1 cellular context compared by ENCODE assay signal in the genomic region with DNA sequence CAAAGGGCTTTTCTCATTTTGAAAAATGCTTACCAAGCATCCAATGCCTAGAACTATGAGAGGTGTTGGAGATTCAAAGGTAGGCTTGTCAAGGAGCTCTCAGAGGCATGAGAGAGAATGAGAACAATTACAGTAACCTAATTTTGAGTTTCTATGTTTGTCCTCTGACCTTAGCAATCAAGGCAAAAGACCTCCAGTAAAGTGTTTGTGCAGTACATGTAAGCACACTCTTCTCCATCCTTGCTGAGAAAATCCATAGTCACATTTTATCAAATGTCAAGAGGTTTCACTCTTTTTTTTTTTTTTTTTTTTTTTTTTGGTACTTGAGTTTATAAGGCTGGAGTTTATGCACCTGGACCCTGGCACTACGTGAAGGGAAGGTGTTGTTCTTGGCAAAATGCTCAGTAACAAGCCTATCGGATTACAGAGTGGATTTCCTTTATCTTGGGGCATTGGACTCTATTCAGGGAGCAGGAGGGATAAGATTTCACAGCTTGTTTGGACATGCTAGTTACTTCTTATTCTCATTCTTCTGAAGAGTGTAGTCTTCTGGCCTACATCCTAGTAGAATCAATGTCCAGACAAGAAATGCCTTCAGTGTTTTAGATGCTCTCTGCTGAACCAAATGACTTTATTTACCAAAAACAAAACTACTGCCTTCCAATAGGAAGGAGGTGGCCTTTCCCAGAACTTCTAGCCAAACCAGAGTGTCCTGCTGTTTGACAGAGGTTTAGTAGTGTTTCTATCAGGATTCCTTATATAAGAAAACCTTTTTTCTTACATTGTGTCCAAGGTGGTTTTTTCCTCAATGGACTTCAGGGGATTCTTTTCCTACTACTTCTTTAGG.
TF ChIP-seq lines count a peak whose summit lies in the region.

No MANE protein-coding gene starts in this region.

TF ChIP-seq in GM23338, 12 proteins besides CTCF, POLR2A, EP300 and RAD21 (continued from another document):
- TF ChIP-seq NANOG (IDR thresholded peaks at IDR 0.05; ENCODE audit: borderline replicate concordance) (no peak), ETS1 (IDR thresholded peaks at IDR 0.05) (no peak), ZNF331 (CRISPR knock-in tag; IDR thresholded peaks at IDR 0.05; ENCODE audit: low read depth) (no peak), CREB1 (CRISPR knock-in tag; IDR thresholded peaks at IDR 0.05; ENCODE audit: low read depth) (no peak), EZH2phosphoT487 (IDR thresholded peaks at IDR 0.05; ENCODE audit: unreplicated experiment) (no peak), EZH2 (IDR thresholded peaks at IDR 0.05; ENCODE audit: low read depth, unreplicated experiment) (no peak)
- TF ChIP-seq, protein P1, sequence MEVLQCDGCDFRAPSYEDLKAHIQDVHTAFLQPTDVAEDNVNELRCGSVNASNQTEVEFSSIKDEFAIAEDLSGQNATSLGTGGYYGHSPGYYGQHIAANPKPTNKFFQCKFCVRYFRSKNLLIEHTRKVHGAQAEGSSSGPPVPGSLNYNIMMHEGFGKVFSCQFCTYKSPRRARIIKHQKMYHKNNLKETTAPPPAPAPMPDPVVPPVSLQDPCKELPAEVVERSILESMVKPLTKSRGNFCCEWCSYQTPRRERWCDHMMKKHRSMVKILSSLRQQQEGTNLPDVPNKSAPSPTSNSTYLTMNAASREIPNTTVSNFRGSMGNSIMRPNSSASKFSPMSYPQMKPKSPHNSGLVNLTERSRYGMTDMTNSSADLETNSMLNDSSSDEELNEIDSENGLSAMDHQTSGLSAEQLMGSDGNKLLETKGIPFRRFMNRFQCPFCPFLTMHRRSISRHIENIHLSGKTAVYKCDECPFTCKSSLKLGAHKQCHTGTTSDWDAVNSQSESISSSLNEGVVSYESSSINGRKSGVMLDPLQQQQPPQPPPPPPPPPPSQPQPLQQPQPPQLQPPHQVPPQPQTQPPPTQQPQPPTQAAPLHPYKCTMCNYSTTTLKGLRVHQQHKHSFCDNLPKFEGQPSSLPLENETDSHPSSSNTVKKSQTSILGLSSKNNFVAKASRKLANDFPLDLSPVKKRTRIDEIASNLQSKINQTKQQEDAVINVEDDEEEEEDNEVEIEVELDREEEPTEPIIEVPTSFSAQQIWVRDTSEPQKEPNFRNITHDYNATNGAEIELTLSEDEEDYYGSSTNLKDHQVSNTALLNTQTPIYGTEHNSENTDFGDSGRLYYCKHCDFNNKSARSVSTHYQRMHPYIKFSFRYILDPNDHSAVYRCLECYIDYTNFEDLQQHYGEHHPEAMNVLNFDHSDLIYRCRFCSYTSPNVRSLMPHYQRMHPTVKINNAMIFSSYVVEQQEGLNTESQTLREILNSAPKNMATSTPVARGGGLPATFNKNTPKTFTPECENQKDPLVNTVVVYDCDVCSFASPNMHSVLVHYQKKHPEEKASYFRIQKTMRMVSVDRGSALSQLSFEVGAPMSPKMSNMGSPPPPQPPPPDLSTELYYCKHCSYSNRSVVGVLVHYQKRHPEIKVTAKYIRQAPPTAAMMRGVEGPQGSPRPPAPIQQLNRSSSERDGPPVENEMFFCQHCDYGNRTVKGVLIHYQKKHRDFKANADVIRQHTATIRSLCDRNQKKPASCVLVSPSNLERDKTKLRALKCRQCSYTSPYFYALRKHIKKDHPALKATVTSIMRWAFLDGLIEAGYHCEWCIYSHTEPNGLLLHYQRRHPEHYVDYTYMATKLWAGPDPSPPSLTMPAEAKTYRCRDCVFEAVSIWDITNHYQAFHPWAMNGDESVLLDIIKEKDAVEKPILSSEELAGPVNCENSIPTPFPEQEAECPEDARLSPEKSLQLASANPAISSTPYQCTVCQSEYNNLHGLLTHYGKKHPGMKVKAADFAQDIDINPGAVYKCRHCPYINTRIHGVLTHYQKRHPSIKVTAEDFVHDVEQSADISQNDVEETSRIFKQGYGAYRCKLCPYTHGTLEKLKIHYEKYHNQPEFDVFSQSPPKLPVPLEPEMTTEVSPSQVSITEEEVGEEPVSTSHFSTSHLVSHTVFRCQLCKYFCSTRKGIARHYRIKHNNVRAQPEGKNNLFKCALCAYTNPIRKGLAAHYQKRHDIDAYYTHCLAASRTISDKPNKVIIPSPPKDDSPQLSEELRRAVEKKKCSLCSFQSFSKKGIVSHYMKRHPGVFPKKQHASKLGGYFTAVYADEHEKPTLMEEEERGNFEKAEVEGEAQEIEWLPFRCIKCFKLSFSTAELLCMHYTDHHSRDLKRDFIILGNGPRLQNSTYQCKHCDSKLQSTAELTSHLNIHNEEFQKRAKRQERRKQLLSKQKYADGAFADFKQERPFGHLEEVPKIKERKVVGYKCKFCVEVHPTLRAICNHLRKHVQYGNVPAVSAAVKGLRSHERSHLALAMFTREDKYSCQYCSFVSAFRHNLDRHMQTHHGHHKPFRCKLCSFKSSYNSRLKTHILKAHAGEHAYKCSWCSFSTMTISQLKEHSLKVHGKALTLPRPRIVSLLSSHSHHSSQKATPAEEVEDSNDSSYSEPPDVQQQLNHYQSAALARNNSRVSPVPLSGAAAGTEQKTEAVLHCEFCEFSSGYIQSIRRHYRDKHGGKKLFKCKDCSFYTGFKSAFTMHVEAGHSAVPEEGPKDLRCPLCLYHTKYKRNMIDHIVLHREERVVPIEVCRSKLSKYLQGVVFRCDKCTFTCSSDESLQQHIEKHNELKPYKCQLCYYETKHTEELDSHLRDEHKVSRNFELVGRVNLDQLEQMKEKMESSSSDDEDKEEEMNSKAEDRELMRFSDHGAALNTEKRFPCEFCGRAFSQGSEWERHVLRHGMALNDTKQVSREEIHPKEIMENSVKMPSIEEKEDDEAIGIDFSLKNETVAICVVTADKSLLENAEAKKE (CRISPR knock-in tag; IDR thresholded peaks at IDR 0.05) = no peak
